17 cellular contexts compared by ENCODE assay signal in genomic region chr3:194163697-194164096, GRCh38. TPM values are rescaled to one million over a fixed set of nuclear protein-coding genes. Genes with fewer than 3 reads are reported as not detected.
DNase-seq lines count a peak whose midpoint lies in the region; ATAC-seq, FAIRE-seq and TF ChIP-seq lines count a peak whose summit lies in the region.
"Had no signal": no experiment of that assay in that cellular context is flagged by ENCODE, and none has a peak within 500 bp of the region (broad histone marks: within the 10 kb centered on the region; RNA-seq: fewer than 3 reads in every experiment).

No MANE protein-coding gene starts in this region.

- no peak overlapping the region for H2AK5ac ChIP-seq in H1 (ENCODE audit: low read depth, low read length)

- WGBS in H1 (ENCODE audit: extremely low coverage in 1 of 2, insufficient coverage in 1 of 2, insufficient read length in 1 of 2, insufficient replicate concordance in 2 of 2, low coverage in 1 of 2, low lambda C conversion rate in 2 of 2, missing lambda C conversion rate in 1 of 2), 2 experiments, result 61% methylated on average over 5 of the region's 5 CpGs; no CpG with 5 or more reads in 1 of the 2 experiments
- WGBS in small intestine, 3 donors, result 38 to 71% (median 59%) methylated on average over 5 of the region's 5 CpGs

- H3K4me3 ChIP-seq in H1 (ENCODE audit: extremely low read depth in 1 of 4, insufficient read depth in 2 of 4, low read depth in 3 of 4, low read length in 4 of 4) (no peak overlapping the region), small intestine (ENCODE audit: low read depth in 1 of 2, low read length in 2 of 2) (no peak overlapping the region)
- H3K4me3 ChIP-seq: PC-9, SJSA1 had no signal

- no peak overlapping the region for H3K4ac ChIP-seq in H1 (replicated peaks; ENCODE audit: insufficient read length, low read depth, low read length)

- CTCF ChIA-PET in H1 (lab: Charles Lee; ENCODE audit: partially characterized antibody), result interaction anchor here (1.6 to 5.0 kb wide), 2 partner anchors 153 to 383 kb away, joined by 7 to 24 read pairs; no protein-coding TSS in a partner anchor

- H3K27me3 ChIP-seq in H1 (replicated peaks in 1 of 4; ENCODE audit: control insufficient read depth in 3 of 4, extremely low read depth in 1 of 4, insufficient read depth in 3 of 4, low read length in 3 of 4), result no peaks in the 10 kb centered on the region; a peak in 1 of 7 replicates
- H3K27me3 ChIP-seq in small intestine (ENCODE audit: control insufficient read depth in 2 of 2, insufficient read depth in 2 of 2, low read length in 2 of 2), result no peaks in the 10 kb centered on the region
- H3K27me3 ChIP-seq: SJSA1 had no signal

- H3K79me2 ChIP-seq in H1 (ENCODE audit: control insufficient read depth in 1 of 2, insufficient read depth in 2 of 2, low read length in 2 of 2), result no peaks in the 10 kb centered on the region

- H2BK12ac ChIP-seq in H1 (ENCODE audit: low read depth, low read length), result no peak overlapping the region

- H3K27ac ChIP-seq in H1 (ENCODE audit: low read depth, low read length) (no peak overlapping the region), small intestine (ENCODE audit: low read depth in 1 of 2, low read length in 1 of 2) (no peak overlapping the region)
- H3K27ac ChIP-seq: C4-2B, PC-9, SJSA1 had no signal

- TF ChIP-seq EP300 in Ishikawa (IDR thresholded peaks at IDR 0.05; ENCODE audit: borderline replicate concordance) (no peak), H1 (IDR thresholded peaks at IDR 0.05; ENCODE audit: borderline replicate concordance in 1 of 2, low read depth in 2 of 2, low read length in 2 of 2) (no peak)

- H3K56ac ChIP-seq in H1 (replicated peaks; ENCODE audit: insufficient read length, low read depth, low read length), result no peak overlapping the region

- H4K8ac ChIP-seq in H1 (ENCODE audit: extremely low read depth, insufficient read depth, low read length), result no peak overlapping the region

- H4K91ac ChIP-seq in H1 (replicated peaks; ENCODE audit: insufficient read length, low read length), result no peak overlapping the region

- 0 out of 2 replicates have a peak, but pooled peaks have one; percentile 6 for TF ChIP-seq RAD21 in Ishikawa (IDR thresholded peaks at IDR 0.05; ENCODE audit: low read depth)
- TF ChIP-seq RAD21 in H1 (IDR thresholded peaks at IDR 0.05 in 1 of 2, conservative IDR thresholded peaks at IDR 0.05 in 1 of 2; ENCODE audit: low read depth in 2 of 2, low read length in 2 of 2), result no peak

- H3K14ac ChIP-seq in H1 (ENCODE audit: insufficient read length), result no peak overlapping the region

- POLR2A ChIA-PET in H1 (lab: Charles Lee; ENCODE audit: partially characterized antibody), result interaction anchor here (1.3 kb wide), 1 partner anchor 20 kb away, joined by 4 read pairs; no protein-coding TSS in a partner anchor

- H3K9ac ChIP-seq in H1 (replicated peaks in 1 of 4; ENCODE audit: extremely low read depth in 1 of 4, low read depth in 3 of 4, low read length in 3 of 4), result no peak overlapping the region

- H2BK120ac ChIP-seq in H1 (replicated peaks; ENCODE audit: low read depth, low read length), result no peak overlapping the region

- H2BK5ac ChIP-seq in H1 (ENCODE audit: low read depth, low read length), result no peak overlapping the region

- DNase-seq in H1 (ENCODE audit: low read depth in 1 of 2, low spot score in 2 of 2) (no peak), left kidney (ENCODE audit: low read depth, low spot score) (peak; percentile 95), small intestine (peak; percentile 25), T-helper 2 cell (no peak), GM19238 (ENCODE audit: insufficient read length, low spot score) (no peak)
- DNase-seq: DMS 273 treated with DMSO at 0.1 percent for 48 hours, GF-D8, HCEC 1CT, NCI-H187 treated with DMSO at 0.1 percent for 48 hours, NCI-H446, NCI-H774, PC-9 had no signal

- no peak overlapping the region for H3K4me2 ChIP-seq in H1 (ENCODE audit: insufficient read depth in 1 of 2, low read depth in 2 of 2, low read length in 2 of 2)
- H3K4me2 ChIP-seq: PC-9 had no signal

- no peak overlapping the region for H4K5ac ChIP-seq in H1 (ENCODE audit: insufficient read length, low read depth, low read length)

- H3K18ac ChIP-seq in H1 (ENCODE audit: extremely low read depth, low read length), result no peak overlapping the region

- H3K9me3 ChIP-seq in H1 (ENCODE audit: insufficient read depth in 2 of 2, low read depth in 1 of 2, low read length in 1 of 2) (no peaks in the 10 kb centered on the region), small intestine (ENCODE audit: control insufficient read depth, low read depth) (no peaks in the 10 kb centered on the region)
- H3K9me3 ChIP-seq: SJSA1 had no signal

- FAIRE-seq in H1 (lab: Jason Lieb, UNC), result peak; percentile 73
- no peak for FAIRE-seq in small intestine (lab: Jason Lieb, UNC)
- FAIRE-seq: GM12892 had no signal

- H3K79me1 ChIP-seq in H1 (ENCODE audit: low read depth, low read length), result no peaks in the 10 kb centered on the region

- no peak for TF ChIP-seq CTCF in H1 (IDR thresholded peaks at IDR 0.05; ENCODE audit: control extremely low read depth in 1 of 3, insufficient read depth in 1 of 3, low read depth in 1 of 3, low read length in 3 of 3)

- H3K4me1 ChIP-seq in H1 (replicated peaks in 1 of 4; ENCODE audit: control insufficient read depth in 3 of 4, insufficient read depth in 4 of 4, low read length in 3 of 4), result peaks cover 0 to 15% (median 6%) of the 10 kb centered on the region in 4 experiments; a peak in 6 of 7 replicates
- peaks cover 0 to 7% of the 10 kb centered on the region in 2 donors for H3K4me1 ChIP-seq in small intestine (ENCODE audit: control insufficient read depth in 2 of 2, insufficient read depth in 1 of 2, low read depth in 1 of 2, low read length in 1 of 2)

- no peak for TF ChIP-seq POLR2A in H1 (IDR thresholded peaks at IDR 0.05; ENCODE audit: control extremely low read depth in 1 of 2, low read depth in 2 of 2, low read length in 2 of 2)

- H3K36me3 ChIP-seq in H1 (ENCODE audit: control insufficient read depth in 2 of 4, insufficient read depth in 4 of 4, low read length in 3 of 4), result no peaks in the 10 kb centered on the region
- H3K36me3 ChIP-seq in small intestine (ENCODE audit: control insufficient read depth in 2 of 2, insufficient read depth in 2 of 2, low read length in 2 of 2), result no peaks in the 10 kb centered on the region
- H3K36me3 ChIP-seq: SJSA1 had no signal

- H2AFZ ChIP-seq in H1 (ENCODE audit: low read length), result no peak overlapping the region
- H2AFZ ChIP-seq: PC-9 had no signal

- no peak overlapping the region for H2BK20ac ChIP-seq in H1 (ENCODE audit: low read length)

- ATAC-seq in GM21526 (IDR thresholded peaks at IDR 0.05; ENCODE audit: low FRiP score, unreplicated experiment), result no peak

- no peaks in the 10 kb centered on the region; the same call in 1 of the 2 replicates for H3K23me2 ChIP-seq in H1 (ENCODE audit: low read depth, low read length)

- no peak overlapping the region for H2BK15ac ChIP-seq in H1 (ENCODE audit: low read length)

- no peak overlapping the region for H3K23ac ChIP-seq in H1 (ENCODE audit: insufficient read length)

- H4K20me1 ChIP-seq in H1 (replicated peaks in 1 of 2; ENCODE audit: control insufficient read depth in 1 of 2, insufficient read depth in 2 of 2, low read length in 2 of 2), result no peaks in the 10 kb centered on the region

TF ChIP-seq in Ishikawa, 13 proteins besides CTCF, POLR2A, EP300 and RAD21:
- TF ChIP-seq USF1 (IDR thresholded peaks at IDR 0.05), result no peak

TF ChIP-seq in H1, 55 proteins besides CTCF, POLR2A, EP300 and RAD21:
- TF ChIP-seq ATF3 (IDR thresholded peaks at IDR 0.05; ENCODE audit: insufficient read depth, low read depth, low read length), result no peak
- TF ChIP-seq SIX5 (IDR thresholded peaks at IDR 0.05; ENCODE audit: low read depth, low read length), result no peak

RNA-seq across cellular contexts. Expression of gene HES1, which starts 27.7 kb away (rescaled TPM):
- total RNA-seq in H1 (2021; fragmentation: NEBNext Ultra II Directional; extraction: Animal tissue kit (Norgen Biotek cat#: 25700)), result 12.2 and 12.9 TPM in 2 replicates
- 7.9 and 9.9 TPM in 2 replicates for polyA plus RNA-seq in H1 (2011; rRNA removed)
- polyA plus RNA-seq in H1 (2011; cell fraction: cytosol; rRNA removed), result 8.8 TPM
- 12.0 TPM for polyA plus RNA-seq in H1 (2011; cell fraction: nucleus; rRNA removed)
- polyA plus RNA-seq in H1 (2012, experiment 1 of 2), result 9.3 to 13.8 TPM (median 11.0 TPM) in 4 replicates
- polyA plus RNA-seq in H1 (2012, experiment 2 of 2), result 14.2 TPM
- 16.5 TPM for polyA plus RNA-seq in H1 (2013, experiment 1 of 2)
- polyA plus RNA-seq in H1 (2013, experiment 2 of 2), result 15.9 TPM
- 4.8 and 5.7 TPM in 2 replicates for polyA minus RNA-seq in H1 (2011; rRNA and poly(A)+ RNA removed)
- polyA minus RNA-seq in H1 (2011; cell fraction: cytosol; rRNA and poly(A)+ RNA removed), result 17.6 TPM
- 18.8 TPM for polyA minus RNA-seq in H1 (2011; cell fraction: nucleus; rRNA and poly(A)+ RNA removed)
- polyA plus RNA-seq in small intestine, result 10 to 100 TPM; 12.3 to 38.1 (median 17.0) TPM

Comparison
In these comparisons a context has a peak if more than half of its experiments do, and no peak if none do; other contexts are left out.
1. DNase-seq: peak in left kidney (single experiment) and small intestine (single experiment); none in H1 (0 of 2), T-helper 2 cell (0 of 5) and GM19238 (single experiment).